8 cellular contexts compared by ENCODE assay signal in the genomic region with DNA sequence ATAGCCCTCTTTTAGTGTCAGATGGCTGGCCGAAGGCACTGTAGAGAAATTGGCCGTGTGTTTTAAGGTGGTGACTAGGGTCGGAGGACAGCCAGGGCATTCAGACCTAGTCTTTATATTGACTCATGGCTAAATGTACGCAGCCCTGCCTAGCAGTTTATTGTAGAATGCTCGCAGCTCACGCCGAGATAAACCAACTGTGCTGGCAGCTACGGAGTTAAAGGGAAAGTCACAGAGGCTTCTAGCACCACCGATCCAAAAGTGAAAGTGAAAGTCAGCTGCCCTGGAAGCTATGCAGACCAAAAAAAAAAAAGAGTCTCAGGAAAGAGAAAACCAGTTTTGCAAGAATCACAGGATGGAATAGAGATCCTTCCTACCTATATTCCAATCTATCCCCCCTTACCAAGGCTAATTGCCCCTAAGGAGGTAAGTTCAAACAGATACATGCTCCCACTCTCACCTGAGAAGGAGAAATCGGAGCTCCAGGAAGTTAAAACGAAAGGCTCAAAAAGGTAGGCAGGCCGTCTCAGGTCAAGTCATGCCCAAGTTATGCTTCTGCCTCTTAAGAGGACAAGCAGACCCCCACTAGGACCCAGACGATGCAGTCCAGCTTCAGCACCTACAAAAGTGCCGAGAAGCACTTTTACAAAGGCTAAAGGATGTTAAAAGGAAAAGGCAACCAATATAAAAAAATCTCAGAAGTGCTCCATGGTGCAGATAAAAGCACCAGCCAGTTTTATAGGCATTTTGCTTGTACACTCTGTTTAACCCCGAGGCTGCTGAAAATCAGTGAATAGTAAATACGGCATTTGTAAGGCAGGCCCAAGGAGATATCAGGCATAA. TPM values are rescaled to one million over a fixed set of nuclear protein-coding genes. Genes with fewer than 3 reads are reported as not detected.
A peak's percentile ranks its signal among the peaks of the same experiment; 100 is the strongest.
DNase-seq lines count a peak whose midpoint lies in the region; ATAC-seq, FAIRE-seq and TF ChIP-seq lines count a peak whose summit lies in the region.

No MANE protein-coding gene starts in this region.

- no peaks in the 10 kb centered on the region for H3K27me3 Mint-ChIP-seq in activated T-helper 17 cell treated with anti-CD3 and anti-CD28 coated beads, Interleukin-2, amount 50 U/mL, for 72 hours
- no peaks in the 10 kb centered on the region for H3K27me3 Mint-ChIP-seq in natural killer cell treated with Interleukin-12 subunit alpha and Interleukin-12 subunit beta and Interleukin-15 and Interleukin-18, amount 100 ng/mL, for 72 hours

- no peaks in the 10 kb centered on the region for H3K4me1 Mint-ChIP-seq in activated T-helper 17 cell treated with anti-CD3 and anti-CD28 coated beads, Interleukin-2, amount 50 U/mL, for 72 hours
- H3K4me1 Mint-ChIP-seq in natural killer cell treated with Interleukin-12 subunit alpha and Interleukin-12 subunit beta and Interleukin-15 and Interleukin-18, amount 100 ng/mL, for 72 hours (ENCODE audit: low read depth in 2 of 2): peaks cover 33 to 47% of the 10 kb centered on the region in 2 donors

- ATAC-seq in GM21447 (IDR thresholded peaks at IDR 0.05; ENCODE audit: unreplicated experiment): peak; percentile 56
- ATAC-seq in activated T-helper 17 cell treated with anti-CD3 and anti-CD28 coated beads, Interleukin-2, amount 50 U/mL, for 72 hours (replicated peaks): peak; percentile 79
- ATAC-seq in natural killer cell treated with Interleukin-12 subunit alpha and Interleukin-12 subunit beta and Interleukin-15 and Interleukin-18, amount 100 ng/mL, for 72 hours: peak; percentile 83 to 91

- no peak for TF ChIP-seq CTCF in fibroblast of villous mesenchyme (IDR thresholded peaks at IDR 0.05; ENCODE audit: insufficient read depth, low read depth, low read length)

- no peaks in the 10 kb centered on the region for H3K9me3 Mint-ChIP-seq in activated T-helper 17 cell treated with anti-CD3 and anti-CD28 coated beads, Interleukin-2, amount 50 U/mL, for 72 hours
- H3K9me3 Mint-ChIP-seq in natural killer cell treated with Interleukin-12 subunit alpha and Interleukin-12 subunit beta and Interleukin-15 and Interleukin-18, amount 100 ng/mL, for 72 hours: peaks cover 8% of the 10 kb centered on the region

- H3K4me3 ChIP-seq in fibroblast of villous mesenchyme (ENCODE audit: low read depth, low read length): peak overlapping the region; percentile 71

- DNase-seq in DMS 273 (lab: John Stamatoyannopoulos, UW; ENCODE audit: unreplicated experiment): peak; percentile 51
- peak; percentile 94 for DNase-seq in HT-29 (ENCODE audit: low spot score)
- peak; percentile 96 for DNase-seq in OCI-M1 (lab: John Stamatoyannopoulos, UW)
- peak; percentile 93 for DNase-seq in fibroblast of villous mesenchyme (ENCODE audit: low read depth)
- DNase-seq in natural killer cell treated with Interleukin-12 subunit alpha and Interleukin-12 subunit beta and Interleukin-15 and Interleukin-18, amount 100 ng/mL, for 72 hours (ENCODE audit: low spot score): peak; percentile 80
- DNase-seq in urothelium cell line (ENCODE audit: low spot score): peak; percentile 78

- no peak overlapping the region for H3K27ac Mint-ChIP-seq in activated T-helper 17 cell treated with anti-CD3 and anti-CD28 coated beads, Interleukin-2, amount 50 U/mL, for 72 hours
- no peak overlapping the region for H3K27ac Mint-ChIP-seq in natural killer cell treated with Interleukin-12 subunit alpha and Interleukin-12 subunit beta and Interleukin-15 and Interleukin-18, amount 100 ng/mL, for 72 hours

- no peaks in the 10 kb centered on the region for H3K36me3 Mint-ChIP-seq in activated T-helper 17 cell treated with anti-CD3 and anti-CD28 coated beads, Interleukin-2, amount 50 U/mL, for 72 hours (ENCODE audit: low read depth)
- peaks cover 28% of the 10 kb centered on the region for H3K36me3 Mint-ChIP-seq in natural killer cell treated with Interleukin-12 subunit alpha and Interleukin-12 subunit beta and Interleukin-15 and Interleukin-18, amount 100 ng/mL, for 72 hours

- FAIRE-seq in urothelium cell line (lab: Jason Lieb, UNC): no peak

- H3K4me3 Mint-ChIP-seq in activated T-helper 17 cell treated with anti-CD3 and anti-CD28 coated beads, Interleukin-2, amount 50 U/mL, for 72 hours: no peak overlapping the region
- H3K4me3 Mint-ChIP-seq in natural killer cell treated with Interleukin-12 subunit alpha and Interleukin-12 subunit beta and Interleukin-15 and Interleukin-18, amount 100 ng/mL, for 72 hours: no peak overlapping the region

RNA-seq across cellular contexts. Expression of a gene that starts 24.8 kb away (rescaled TPM):
- total RNA-seq in HT-29 (2014; rRNA removed; shearing (Covaris generic)): 0.05 TPM in 1 of 2 replicates, not detected in the other
- under 1 TPM; 0.19 to 0.24 TPM for total RNA-seq in activated T-helper 17 cell treated with anti-CD3 and anti-CD28 coated beads, Interleukin-2, amount 50 U/mL, for 72 hours
- not detected in 2 replicates for total RNA-seq in fibroblast of villous mesenchyme
- 100 to 1,000 TPM in 1 of 2 donors, 10 to 100 TPM in 1; 80.4 to 126 TPM for total RNA-seq in natural killer cell treated with Interleukin-12 subunit alpha and Interleukin-12 subunit beta and Interleukin-15 and Interleukin-18, amount 100 ng/mL, for 72 hours

RNA-seq across cellular contexts. Expression of a gene that starts 44.5 kb away (rescaled TPM):
- total RNA-seq in HT-29 (2014; rRNA removed; shearing (Covaris generic)): 0.10 TPM in 1 of 2 replicates, not detected in the other
- not detected for total RNA-seq in activated T-helper 17 cell treated with anti-CD3 and anti-CD28 coated beads, Interleukin-2, amount 50 U/mL, for 72 hours
- not detected in 2 replicates for total RNA-seq in fibroblast of villous mesenchyme
- total RNA-seq in natural killer cell treated with Interleukin-12 subunit alpha and Interleukin-12 subunit beta and Interleukin-15 and Interleukin-18, amount 100 ng/mL, for 72 hours: 10 to 100 TPM in 1 of 2 donors, 1 to 10 TPM in 1; 5.4 to 17.8 TPM

RNA-seq across cellular contexts. Expression of a gene that starts 55.3 kb away (rescaled TPM):
- 0.46 and 0.57 TPM in 2 replicates for total RNA-seq in HT-29 (2014; rRNA removed; shearing (Covaris generic))
- total RNA-seq in activated T-helper 17 cell treated with anti-CD3 and anti-CD28 coated beads, Interleukin-2, amount 50 U/mL, for 72 hours: not detected
- not detected in 2 replicates for total RNA-seq in fibroblast of villous mesenchyme
- 1 to 10 TPM; 7.9 to 9.6 TPM for total RNA-seq in natural killer cell treated with Interleukin-12 subunit alpha and Interleukin-12 subunit beta and Interleukin-15 and Interleukin-18, amount 100 ng/mL, for 72 hours

RNA-seq across cellular contexts. Expression of a gene that starts 57.4 kb away (rescaled TPM):
- not detected in 2 replicates for total RNA-seq in HT-29 (2014; rRNA removed; shearing (Covaris generic))
- total RNA-seq in activated T-helper 17 cell treated with anti-CD3 and anti-CD28 coated beads, Interleukin-2, amount 50 U/mL, for 72 hours: 1 to 10 TPM in 1 of 2 donors, not detected in 1; 1.1 TPM
- total RNA-seq in fibroblast of villous mesenchyme: under 0.01 and 0.86 TPM in 2 replicates
- total RNA-seq in natural killer cell treated with Interleukin-12 subunit alpha and Interleukin-12 subunit beta and Interleukin-15 and Interleukin-18, amount 100 ng/mL, for 72 hours: 100 to 1,000 TPM in 1 of 2 donors, 10 to 100 TPM in 1; 58.2 to 197 TPM

Comparison
In these comparisons a context has a peak if more than half of its experiments do, and no peak if none do; other contexts are left out.
1. Peak in every context shown above with its lines: DNase-seq, ATAC-seq and H3K4me3 ChIP-seq.
2. RNA of a gene that starts 24.8 kb away (total RNA-seq): 80.4 to 126 TPM in natural killer cell treated with Interleukin-12 subunit alpha and Interleukin-12 subunit beta and Interleukin-15 and Interleukin-18, amount 100 ng/mL, for 72 hours; 0.19 to 0.24 TPM in activated T-helper 17 cell treated with anti-CD3 and anti-CD28 coated beads, Interleukin-2, amount 50 U/mL, for 72 hours, 0.05 TPM in HT-29 and not detected in fibroblast of villous mesenchyme; every median in the first group is over 10 times any median in the second.